Comparison of ENCODE assay signal across 14 cellular contexts in the genomic region with DNA sequence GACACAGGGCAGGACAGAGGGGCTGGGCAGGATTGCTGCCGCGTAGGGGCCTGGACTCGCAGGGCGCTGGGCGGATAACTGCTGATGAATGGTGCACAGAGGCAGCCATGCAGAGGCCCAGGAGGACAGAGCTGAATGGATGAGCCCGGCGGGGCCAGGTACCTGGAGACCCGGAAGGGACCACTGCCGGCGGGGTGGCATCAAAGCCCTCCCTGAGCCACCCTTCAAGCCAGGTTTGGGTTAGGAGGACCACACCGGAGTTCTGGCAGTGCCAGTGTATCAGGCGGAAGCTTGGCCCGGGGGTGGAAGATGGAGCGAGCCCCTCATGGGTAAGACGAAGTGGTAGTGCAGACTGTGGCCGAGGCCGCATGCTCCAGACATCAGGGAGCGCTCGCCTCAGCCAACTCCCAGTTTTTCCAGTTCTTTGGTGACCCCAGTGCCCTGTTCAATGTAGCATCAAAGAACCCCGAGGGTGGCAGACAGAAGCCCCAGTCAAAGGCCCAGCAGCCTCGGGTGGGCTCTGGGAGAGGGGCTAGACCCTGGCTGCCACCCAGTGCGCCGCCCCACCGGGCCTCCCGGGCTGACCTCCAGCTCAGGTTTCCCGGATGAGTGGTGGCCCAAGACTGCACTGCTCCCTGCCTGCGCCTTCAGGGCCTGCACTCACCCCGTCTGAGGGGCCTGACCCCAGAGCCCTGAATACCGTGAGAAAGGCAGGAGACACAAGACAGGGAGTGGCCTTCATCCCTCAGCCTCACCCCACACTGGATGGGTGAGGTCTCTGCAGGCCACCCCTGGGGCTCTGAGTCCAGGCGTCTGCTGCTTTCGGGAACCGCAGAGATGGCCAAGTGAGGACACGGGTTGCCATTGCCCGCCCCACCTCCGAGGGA.
"Had no signal": no experiment of that assay in that cellular context is flagged by ENCODE, and none has a peak within 500 bp of the region (broad histone marks: within the 10 kb centered on the region; RNA-seq: fewer than 3 reads in every experiment).

No MANE protein-coding gene starts in this region.

- H3K27ac ChIP-seq: foreskin keratinocyte, neutrophil, right atrium auricular region, suprapubic skin had no signal

- H3K4me3 ChIP-seq: right atrium auricular region, suprapubic skin had no signal

- H3K36me3 Mint-ChIP-seq: memory B cell; stimulated activated naive B cell treated with anti-CD40 and anti-IgM and Interleukin-4, amounts not matched to agents 10 μg/mL and 1 μg/mL and 100 μg/mL, for 72 hours had no signal

- H3K9me3 Mint-ChIP-seq: activated T-cell treated with anti-CD3 and anti-CD28 coated beads, Interleukin-2, amount 50 U/mL, for 24 hours; memory B cell; stimulated activated naive B cell treated with anti-CD40 and anti-IgM and Interleukin-4, amounts not matched to agents 10 μg/mL and 1 μg/mL and 100 μg/mL, for 72 hours had no signal

- DNase-seq: activated CD4-positive, alpha-beta T cell treated with anti-CD3 and anti-CD28 coated beads, Interleukin-2, amount 50 U/mL, for 4 hours; activated gamma-delta T cell treated with Interleukin-2 at 50 U/mL for 16 hours; activated T-cell treated with anti-CD3 and anti-CD28 coated beads, Interleukin-2, amount 50 U/mL, for 24 hours; foreskin keratinocyte; stimulated activated naive B cell treated with anti-CD40 and anti-IgM and Interleukin-4, amounts not matched to agents 10 μg/mL and 1 μg/mL and 100 μg/mL, for 72 hours; T-helper 2 cell had no signal

- H3K4me1 Mint-ChIP-seq: memory B cell; stimulated activated naive B cell treated with anti-CD40 and anti-IgM and Interleukin-4, amounts not matched to agents 10 μg/mL and 1 μg/mL and 100 μg/mL, for 72 hours had no signal

- H3K27me3 ChIP-seq: foreskin keratinocyte, neutrophil, right atrium auricular region, suprapubic skin had no signal

- H3K4me3 Mint-ChIP-seq: activated T-cell treated with anti-CD3 and anti-CD28 coated beads, Interleukin-2, amount 50 U/mL, for 24 hours; memory B cell; stimulated activated naive B cell treated with anti-CD40 and anti-IgM and Interleukin-4, amounts not matched to agents 10 μg/mL and 1 μg/mL and 100 μg/mL, for 72 hours had no signal

- H3K36me3 ChIP-seq: neutrophil, right atrium auricular region, suprapubic skin had no signal

- FAIRE-seq: astrocyte, endothelial cell of umbilical vein had no signal

- ATAC-seq: activated CD4-positive, CD25-positive, alpha-beta regulatory T cell treated with anti-CD3 and anti-CD28 coated beads, Interleukin-2, amount 50 U/mL, for 24 hours; foreskin keratinocyte; left lobe of liver; stimulated activated naive B cell treated with anti-CD40 and anti-IgM and Interleukin-4, amounts not matched to agents 10 μg/mL and 1 μg/mL and 100 μg/mL, for 72 hours had no signal

- H3K27ac Mint-ChIP-seq: activated T-cell treated with anti-CD3 and anti-CD28 coated beads, Interleukin-2, amount 50 U/mL, for 24 hours; memory B cell; stimulated activated naive B cell treated with anti-CD40 and anti-IgM and Interleukin-4, amounts not matched to agents 10 μg/mL and 1 μg/mL and 100 μg/mL, for 72 hours had no signal

- H3K9me3 ChIP-seq: neutrophil, right atrium auricular region, suprapubic skin had no signal

- H3K4me1 ChIP-seq: foreskin keratinocyte, right atrium auricular region, suprapubic skin had no signal
